8 cellular contexts compared by ENCODE assay signal in genomic region chr15:69755571-69756310, GRCh38.
DNase-seq lines count a peak whose midpoint lies in the region; ATAC-seq and TF ChIP-seq lines count a peak whose summit lies in the region.

No MANE protein-coding gene starts in this region.

- H3K27me3 Mint-ChIP-seq in T-helper 17 cell = no peaks in the 10 kb centered on the region

- no peak for TF ChIP-seq CTCF in BE2C (IDR thresholded peaks at IDR 0.05; ENCODE audit: low read depth, low read length)
- no peak for TF ChIP-seq CTCF in WERI-Rb-1 (IDR thresholded peaks at IDR 0.05; ENCODE audit: low read depth, low read length)

- DNase-seq in T-helper 17 cell (peak; percentile 22 to 55 (median 39)), amniotic epithelial cell (ENCODE audit: low read depth) (peak; percentile 53), HPDE6-E6E7 (ENCODE audit: extremely low spot score) (no peak), BE2C (no peak), WERI-Rb-1 (no peak)
- DNase-seq in stimulated activated CD4-positive, alpha-beta T cell treated with anti-CD3 and anti-CD28 coated beads, TNF-alpha, amount 100 ng/mL, for 1 hour (ENCODE audit: low read depth in 3 of 3, low spot score in 1 of 3) = peak; percentile 38 to 55 (median 43)

- H3K36me3 ChIP-seq in BE2C (no peaks in the 10 kb centered on the region), WERI-Rb-1 (no peaks in the 10 kb centered on the region)

- no peak overlapping the region for H3K4me3 ChIP-seq in BE2C (ENCODE audit: low read depth, low read length)
- H3K4me3 ChIP-seq in WERI-Rb-1 (ENCODE audit: low read depth, low read length) = no peak overlapping the region

- peaks cover 73% of the 10 kb centered on the region for H3K4me1 Mint-ChIP-seq in T-helper 17 cell

- no peak overlapping the region for H3K27ac ChIP-seq in WERI-Rb-1

- ATAC-seq in GM19328 (IDR thresholded peaks at IDR 0.05; ENCODE audit: unreplicated experiment) = peak; percentile 79
- peak; percentile 78 for ATAC-seq in HG03097 (IDR thresholded peaks at IDR 0.05; ENCODE audit: low FRiP score, unreplicated experiment)
- peak; percentile 71 for ATAC-seq in T-helper 17 cell

- peaks cover 4% of the 10 kb centered on the region for H3K4me1 ChIP-seq in BE2C

- H3K9me3 ChIP-seq in T-helper 17 cell (ENCODE audit: control insufficient read depth, low read length, poor library complexity, severe bottlenecking) = no peaks in the 10 kb centered on the region
- no peaks in the 10 kb centered on the region for H3K9me3 ChIP-seq in BE2C
- H3K9me3 ChIP-seq in WERI-Rb-1 (ENCODE audit: severe bottlenecking) = no peaks in the 10 kb centered on the region

- peak overlapping the region; percentile 88 for H3K27ac Mint-ChIP-seq in T-helper 17 cell

- H3K4me3 Mint-ChIP-seq in T-helper 17 cell = peak overlapping the region; percentile 76

- H3K27me3 ChIP-seq in BE2C = no peaks in the 10 kb centered on the region
- no peaks in the 10 kb centered on the region for H3K27me3 ChIP-seq in WERI-Rb-1 (ENCODE audit: insufficient read depth, low read depth, severe bottlenecking)

- peaks cover 7% of the 10 kb centered on the region for H3K36me3 Mint-ChIP-seq in T-helper 17 cell (ENCODE audit: low read depth)

Comparison
In these comparisons a context has a peak if more than half of its experiments do, and no peak if none do; other contexts are left out.
1. DNase-seq: peak in T-helper 17 cell (3 of 3), amniotic epithelial cell (single experiment) and stimulated activated CD4-positive, alpha-beta T cell treated with anti-CD3 and anti-CD28 coated beads, TNF-alpha, amount 100 ng/mL, for 1 hour (3 of 3); none in HPDE6-E6E7 (single experiment), BE2C (single experiment) and WERI-Rb-1 (single experiment).
2. Peak in every context shown above with its lines, with median percentiles within 50 percentile points of each other: ATAC-seq.